In the genomic region with DNA sequence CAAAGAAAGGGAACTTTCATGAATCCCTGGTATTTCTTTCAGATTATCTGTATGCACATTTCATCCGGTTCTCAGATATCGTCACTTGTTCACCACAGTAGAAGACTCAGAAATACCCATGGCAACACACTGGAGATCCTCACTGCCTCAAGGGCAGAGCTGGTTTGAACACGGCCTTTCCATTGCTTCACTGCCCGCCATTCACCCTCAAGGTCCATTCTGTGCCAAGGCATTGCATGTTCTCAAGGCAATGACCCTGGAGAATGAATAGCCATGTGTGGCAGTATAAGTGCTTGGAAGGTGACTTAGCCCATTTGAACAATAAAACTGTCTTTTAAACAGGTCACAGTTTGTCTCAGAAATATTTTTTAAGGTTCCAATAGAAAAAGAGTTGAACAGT, we compare ENCODE assay signal across 34 cellular contexts.
"Had no signal": no experiment of that assay in that cellular context is flagged by ENCODE, and none has a peak within 500 bp of the region (broad histone marks: within the 10 kb centered on the region; RNA-seq: fewer than 3 reads in every experiment).

No MANE protein-coding gene starts in this region.

- H3K4me1 Mint-ChIP-seq: activated B cell treated with CpG ODN at 0.5 μM for 24 hours; activated T-helper 17 cell treated with anti-CD3 and anti-CD28 coated beads, Interleukin-2, amount 50 U/mL, for 72 hours; T-helper 17 cell had no signal

- H3K4me1 ChIP-seq: body of pancreas, breast epithelium, esophagus squamous epithelium, gastroesophageal sphincter, heart right ventricle had no signal

- H3K27ac ChIP-seq: body of pancreas, breast epithelium, cardiac muscle cell, coronary artery, dorsolateral prefrontal cortex, esophagus squamous epithelium, gastroesophageal sphincter, heart right ventricle, WERI-Rb-1 had no signal

- ATAC-seq: activated CD4-positive, CD25-positive, alpha-beta regulatory T cell treated with anti-CD3 and anti-CD28 coated beads, Interleukin-2, amount 50 U/mL, for 24 hours; activated CD8-positive, alpha-beta T cell treated with anti-CD3 and anti-CD28 coated beads for 36 hours; activated T-cell treated with anti-CD3 and anti-CD28 coated beads, Interleukin-2, amount 50 U/mL, for 4 hours; activated T-helper 17 cell treated with anti-CD3 and anti-CD28 coated beads, Interleukin-2, amount 50 U/mL, for 72 hours; body of pancreas; effector memory CD8-positive, alpha-beta T cell; gastroesophageal sphincter; heart right ventricle; T-helper 17 cell had no signal

- H3K27me3 ChIP-seq: body of pancreas, breast epithelium, cardiac muscle cell, esophagus squamous epithelium, gastroesophageal sphincter, heart right ventricle had no signal

- H3K4me3 Mint-ChIP-seq: activated B cell treated with CpG ODN at 0.5 μM for 24 hours; activated CD8-positive, alpha-beta T cell treated with anti-CD3 and anti-CD28 coated beads for 36 hours; activated naive CD8-positive, alpha-beta T cell; activated T-cell treated with anti-CD3 and anti-CD28 coated beads, Interleukin-2, amount 50 U/mL, for 4 hours; activated T-helper 17 cell treated with anti-CD3 and anti-CD28 coated beads, Interleukin-2, amount 50 U/mL, for 72 hours; dendritic cell treated with granulocyte-macrophage colony-stimulating factor and Interleukin-4, amounts not matched to agents 40 ng/mL and 50 ng/mL, for 4 days; effector memory CD8-positive, alpha-beta T cell; T-helper 17 cell; T-helper 2 cell treated with Interferon-gamma antibody and Interleukin-4, amounts not matched to agents 5 μg/mL and 100 μg/mL, for 36 hours had no signal

- H3K27me3 Mint-ChIP-seq: activated B cell treated with CpG ODN at 0.5 μM for 24 hours; activated CD8-positive, alpha-beta T cell treated with anti-CD3 and anti-CD28 coated beads for 36 hours; activated naive CD8-positive, alpha-beta T cell; activated T-helper 17 cell treated with anti-CD3 and anti-CD28 coated beads, Interleukin-2, amount 50 U/mL, for 72 hours; dendritic cell treated with granulocyte-macrophage colony-stimulating factor and Interleukin-4, amounts not matched to agents 40 ng/mL and 50 ng/mL, for 4 days; effector memory CD8-positive, alpha-beta T cell; T-helper 17 cell had no signal

- H3K27ac Mint-ChIP-seq: activated B cell treated with CpG ODN at 0.5 μM for 24 hours; activated CD8-positive, alpha-beta T cell treated with anti-CD3 and anti-CD28 coated beads for 36 hours; activated naive CD8-positive, alpha-beta T cell; activated T-helper 17 cell treated with anti-CD3 and anti-CD28 coated beads, Interleukin-2, amount 50 U/mL, for 72 hours; dendritic cell treated with granulocyte-macrophage colony-stimulating factor and Interleukin-4, amounts not matched to agents 40 ng/mL and 50 ng/mL, for 4 days; effector memory CD8-positive, alpha-beta T cell; T-helper 17 cell; T-helper 2 cell treated with Interferon-gamma antibody and Interleukin-4, amounts not matched to agents 5 μg/mL and 100 μg/mL, for 36 hours had no signal

- H3K36me3 ChIP-seq: breast epithelium, cardiac muscle cell, esophagus squamous epithelium, gastroesophageal sphincter, heart right ventricle, WERI-Rb-1 had no signal

- DNase-seq: activated B cell treated with CpG ODN at 0.5 μM for 24 hours; activated CD4-positive, alpha-beta T cell treated with anti-CD3 and anti-CD28 coated beads for 48 hours; activated CD4-positive, alpha-beta T cell treated with anti-CD3 and anti-CD28 coated beads, Interleukin-2, amount 50 U/mL, for 1 hour; activated CD4-positive, alpha-beta T cell treated with anti-CD3 and anti-CD28 coated beads, Interleukin-2, amount 50 U/mL, for 48 hours; activated CD8-positive, alpha-beta memory T cell treated with anti-CD3 and anti-CD28 coated beads for 24 hours; activated CD8-positive, alpha-beta T cell treated with anti-CD3 and anti-CD28 coated beads for 36 hours; activated effector memory CD4-positive, alpha-beta T cell treated with Interleukin-2 at 50 U/mL for 16 hours; activated gamma-delta T cell treated with Interleukin-2 at 50 U/mL for 16 hours; activated naive CD4-positive, alpha-beta T cell treated with anti-CD3 and anti-CD28 coated beads, Interleukin-2, amount 50 U/mL, for 16 hours; activated naive CD4-positive, alpha-beta T cell treated with Interleukin-2 at 50 U/mL for 16 hours; activated T-cell treated with anti-CD3 and anti-CD28 coated beads, Interleukin-2, amount 50 U/mL, for 4 hours; amygdala; aorta; body of pancreas; central memory CD4-positive, alpha-beta T cell; cerebellar nuclear complex; dorsolateral prefrontal cortex; effector memory CD8-positive, alpha-beta T cell; esophagus squamous epithelium; foreskin melanocyte; heart right ventricle; T-helper 1 cell; T-helper 17 cell; T1000; WERI-Rb-1 had no signal

- H3K9me3 ChIP-seq: body of pancreas, breast epithelium, esophagus squamous epithelium, gastroesophageal sphincter had no signal

- H3K4me3 ChIP-seq: body of pancreas, breast epithelium, cardiac muscle cell, coronary artery, dorsolateral prefrontal cortex, esophagus squamous epithelium, gastroesophageal sphincter, heart right ventricle had no signal

- H3K9me3 Mint-ChIP-seq: activated B cell treated with CpG ODN at 0.5 μM for 24 hours; activated CD8-positive, alpha-beta T cell treated with anti-CD3 and anti-CD28 coated beads for 36 hours; activated T-cell treated with anti-CD3 and anti-CD28 coated beads, Interleukin-2, amount 50 U/mL, for 4 hours; dendritic cell treated with granulocyte-macrophage colony-stimulating factor and Interleukin-4, amounts not matched to agents 40 ng/mL and 50 ng/mL, for 4 days; T-helper 2 cell treated with Interferon-gamma antibody and Interleukin-4, amounts not matched to agents 5 μg/mL and 100 μg/mL, for 36 hours had no signal

- H3K36me3 Mint-ChIP-seq: activated naive CD8-positive, alpha-beta T cell had no signal
